Comparison of ENCODE assay signal across 28 cellular contexts in genomic region chr4:152563209-152563608, GRCh38. TPM values are rescaled to one million over a fixed set of nuclear protein-coding genes. Genes with fewer than 3 reads are reported as not detected.
A peak's percentile ranks its signal among the peaks of the same experiment; 100 is the strongest.
DNase-seq lines count a peak whose midpoint lies in the region; ATAC-seq and TF ChIP-seq lines count a peak whose summit lies in the region.
"Had no signal": no experiment of that assay in that cellular context is flagged by ENCODE, and none has a peak within 500 bp of the region (broad histone marks: within the 10 kb centered on the region; RNA-seq: fewer than 3 reads in every experiment).

No MANE protein-coding gene starts in this region.

- DNase-seq in NOMO-1 treated with DMSO at 0.1 percent for 48 hours (lab: John Stamatoyannopoulos, UW; ENCODE audit: unreplicated experiment) (peak; percentile 13), NOMO-1 treated with dmso at 0.1 percent for 144 hours (lab: John Stamatoyannopoulos, UW; ENCODE audit: unreplicated experiment) (no peak), OCI-LY7 (ENCODE audit: low spot score) (no peak), left colon (no peak), right lobe of liver (no peak), vagina (ENCODE audit: extremely low spot score in 2 of 2) (no peak), NCI-H2081 treated with DMSO at 0.1 percent for 48 hours (lab: John Stamatoyannopoulos, UW) (no peak)
- no peak for DNase-seq in stimulated activated naive B cell treated with anti-CD40 and anti-IgM and Interleukin-4, amounts not matched to agents 10 μg/mL and 1 μg/mL and 100 μg/mL, for 72 hours
- DNase-seq: 8988T; ACHN; CD4-positive, CD25-positive, alpha-beta regulatory T cell; DMS153; DND-41; IMR-90; KG1; MM.1S; NCI-H1092; NCI-H1417 treated with DMSO at 0.1 percent for 48 hours; NCI-H1694 treated with DMSO at 0.1 percent for 48 hours; NCI-H2171 treated with DMSO at 0.1 percent for 48 hours; NCI-H345; NCI-H524; NCI-H774; Peyer's patch; SIG-M5; SW 1271 had no signal

- H2AFZ ChIP-seq in OCI-LY7 (ENCODE audit: low read length), result peak overlapping the region; percentile 72; the same call in 1 of the 2 replicates

- no TSS peak for BruUV-seq in OCI-LY7 (replicated peaks; lab: Mats Ljungman, UMichigan)

- H3K27me3 Mint-ChIP-seq in stimulated activated naive B cell treated with anti-CD40 and anti-IgM and Interleukin-4, amounts not matched to agents 10 μg/mL and 1 μg/mL and 100 μg/mL, for 72 hours, result no peaks in the 10 kb centered on the region
- H3K27me3 Mint-ChIP-seq: CD4-positive, CD25-positive, alpha-beta regulatory T cell had no signal

- H3K4me3 Mint-ChIP-seq in stimulated activated naive B cell treated with anti-CD40 and anti-IgM and Interleukin-4, amounts not matched to agents 10 μg/mL and 1 μg/mL and 100 μg/mL, for 72 hours, result no peak overlapping the region
- H3K4me3 Mint-ChIP-seq: CD4-positive, CD25-positive, alpha-beta regulatory T cell had no signal

- H3K27me3 ChIP-seq in right lobe of liver (no peaks in the 10 kb centered on the region), vagina (no peaks in the 10 kb centered on the region)
- H3K27me3 ChIP-seq: Peyer's patch had no signal

- H4K20me1 ChIP-seq in OCI-LY7 (ENCODE audit: insufficient read depth, low read length), result no peaks in the 10 kb centered on the region

- ATAC-seq in left colon, result peak; percentile 95
- ATAC-seq in stimulated activated naive B cell treated with anti-CD40 and anti-IgM and Interleukin-4, amounts not matched to agents 10 μg/mL and 1 μg/mL and 100 μg/mL, for 72 hours (replicated peaks), result peak; percentile 45 to 60
- ATAC-seq in right lobe of liver, result no peak
- ATAC-seq: HCT116 had no signal

- no peaks in the 10 kb centered on the region for H3K9me2 ChIP-seq in OCI-LY7 (ENCODE audit: insufficient read depth, low read length)

- TF ChIP-seq POLR2A in right lobe of liver (IDR thresholded peaks at IDR 0.05) (no peak), vagina (IDR thresholded peaks at IDR 0.05) (no peak)

- H3K36me3 Mint-ChIP-seq in stimulated activated naive B cell treated with anti-CD40 and anti-IgM and Interleukin-4, amounts not matched to agents 10 μg/mL and 1 μg/mL and 100 μg/mL, for 72 hours, result no peaks in the 10 kb centered on the region

- peaks cover 14 to 18% of the 10 kb centered on the region in 2 donors for H3K4me1 Mint-ChIP-seq in stimulated activated naive B cell treated with anti-CD40 and anti-IgM and Interleukin-4, amounts not matched to agents 10 μg/mL and 1 μg/mL and 100 μg/mL, for 72 hours

- H3K9me3 ChIP-seq in OCI-LY7 (ENCODE audit: low read length) (no peaks in the 10 kb centered on the region), right lobe of liver (no peaks in the 10 kb centered on the region), vagina (no peaks in the 10 kb centered on the region)
- H3K9me3 ChIP-seq: Peyer's patch had no signal

- 50% methylated on average over 1 of the region's 2 CpGs for WGBS in right lobe of liver (ENCODE audit: insufficient coverage, low coverage, low lambda C conversion rate, missing lambda C conversion rate)

- H3K79me2 ChIP-seq in OCI-LY7 (ENCODE audit: insufficient read depth, low read depth, low read length), result no peaks in the 10 kb centered on the region

- no peak overlapping the region for H3K27ac ChIP-seq in OCI-LY7 (ENCODE audit: low read depth, low read length, poor library complexity, severe bottlenecking)
- H3K27ac ChIP-seq in right lobe of liver, result no peak overlapping the region
- no peak overlapping the region for H3K27ac ChIP-seq in vagina
- H3K27ac ChIP-seq: Peyer's patch, SK-N-MC had no signal

- intact Hi-C loops in OCI-LY7 (cut with micrococcal nuclease; ENCODE audit: unreplicated experiment), result no loop called here
- intact Hi-C loops in left colon (cut with DNase I, micrococcal nuclease), result no loop called here
- intact Hi-C loops in right lobe of liver (cut with DNase I), result no loop called here
- intact Hi-C loops in vagina (cut with DNase I), result no loop called here

- no peaks in the 10 kb centered on the region for H3K9me3 Mint-ChIP-seq in stimulated activated naive B cell treated with anti-CD40 and anti-IgM and Interleukin-4, amounts not matched to agents 10 μg/mL and 1 μg/mL and 100 μg/mL, for 72 hours
- H3K9me3 Mint-ChIP-seq: CD4-positive, CD25-positive, alpha-beta regulatory T cell had no signal

- H3K4me1 ChIP-seq in OCI-LY7 (ENCODE audit: insufficient read depth, low read length, poor library complexity, severe bottlenecking) (no peaks in the 10 kb centered on the region), right lobe of liver (no peaks in the 10 kb centered on the region), vagina (no peaks in the 10 kb centered on the region)
- H3K4me1 ChIP-seq: Peyer's patch had no signal

- no peak overlapping the region for H3K4me2 ChIP-seq in OCI-LY7 (ENCODE audit: low read length)

- POLR2A ChIA-PET in OCI-LY7 (lab: Charles Lee), result interaction anchor here (0.6 to 2.6 kb wide), 4 partner anchors 10 to 99 kb away, joined by 3 to 13 read pairs (median 6); no protein-coding TSS in a partner anchor

- H3K27ac Mint-ChIP-seq in stimulated activated naive B cell treated with anti-CD40 and anti-IgM and Interleukin-4, amounts not matched to agents 10 μg/mL and 1 μg/mL and 100 μg/mL, for 72 hours, result no peak overlapping the region
- H3K27ac Mint-ChIP-seq: CD4-positive, CD25-positive, alpha-beta regulatory T cell had no signal

- CTCF ChIA-PET in OCI-LY7 (lab: Charles Lee; ENCODE audit: unreplicated experiment), result no interaction called here

- H3K36me3 ChIP-seq in OCI-LY7 (ENCODE audit: insufficient read depth, low read length) (no peaks in the 10 kb centered on the region), right lobe of liver (no peaks in the 10 kb centered on the region), vagina (no peaks in the 10 kb centered on the region)
- H3K36me3 ChIP-seq: Peyer's patch had no signal

- TF ChIP-seq CTCF in OCI-LY7 (conservative IDR thresholded peaks at IDR 0.05; ENCODE audit: low read length) (no peak), right lobe of liver (IDR thresholded peaks at IDR 0.05) (no peak), vagina (IDR thresholded peaks at IDR 0.05) (no peak)

- H3K4me3 ChIP-seq in OCI-LY7 (ENCODE audit: low read depth, low read length, poor library complexity, severe bottlenecking) (no peak overlapping the region), right lobe of liver (no peak overlapping the region), vagina (no peak overlapping the region)
- H3K4me3 ChIP-seq: Peyer's patch, SK-N-MC had no signal

RNA-seq across cellular contexts. Expression of gene FBXW7, which starts 27.3 kb away (rescaled TPM):
- total RNA-seq in OCI-LY7 (2014; rRNA removed; shearing (Covaris generic)), result 58.8 and 97.7 TPM in 2 replicates
- total RNA-seq in OCI-LY7 (2022), result 97.3 and 102 TPM in 2 replicates
- 10 to 100 TPM; 32.4 to 39.2 TPM for total RNA-seq in left colon
- 10 to 100 TPM; 12.9 to 25.5 (median 17.6) TPM for total RNA-seq in right lobe of liver
- 61.1 TPM for total RNA-seq in vagina

Comparison
In these comparisons a context has a peak if more than half of its experiments do, and no peak if none do; other contexts are left out.
1. ATAC-seq: peak in left colon (single experiment) and stimulated activated naive B cell treated with anti-CD40 and anti-IgM and Interleukin-4, amounts not matched to agents 10 μg/mL and 1 μg/mL and 100 μg/mL, for 72 hours (2 of 2); none in right lobe of liver (0 of 4).